ENCODE assay signal across 12 cellular contexts in genomic region chr20:45355209-45355608, GRCh38. TPM values are rescaled to one million over a fixed set of nuclear protein-coding genes. Genes with fewer than 3 reads are reported as not detected.
DNase-seq lines count a peak whose midpoint lies in the region; ATAC-seq, FAIRE-seq and TF ChIP-seq lines count a peak whose summit lies in the region.
"Had no signal": no experiment of that assay in that cellular context is flagged by ENCODE, and none has a peak within 500 bp of the region (broad histone marks: within the 10 kb centered on the region; RNA-seq: fewer than 3 reads in every experiment).

No MANE protein-coding gene starts in this region.

- CTCF ChIA-PET in activated CD4-positive, alpha-beta T cell treated with anti-CD3 and anti-CD28 coated beads, Interleukin-2, amount 10 ng/mL, durations not matched to agents 7 days and 5 days (lab: Charles Lee), result interaction anchor here (1.2 to 2.2 kb wide), 3 partner anchors 20 to 97 kb away, joined by 3 to 13 read pairs (median 4); no protein-coding TSS in a partner anchor

- 36 to 44% methylated on average over 3 of the region's 3 CpGs for WGBS in esophagus, 2 donors

- peaks cover 56% of the 10 kb centered on the region for H3K4me1 Mint-ChIP-seq in activated CD4-positive, alpha-beta T cell treated with anti-CD3 and anti-CD28 coated beads, Interleukin-2, amount 10 ng/mL, durations not matched to agents 7 days and 5 days

- H3K4me1 ChIP-seq in RWPE2 (ENCODE audit: insufficient read depth, poor library complexity, severe bottlenecking) (peaks cover 56% of the 10 kb centered on the region), esophagus (ENCODE audit: control insufficient read depth in 2 of 2, insufficient read depth in 2 of 2, low read length in 1 of 2) (peaks cover 0 to 7% of the 10 kb centered on the region in 2 donors), skeletal muscle tissue (ENCODE audit: control insufficient read depth in 3 of 3, insufficient read depth in 3 of 3, low read length in 3 of 3) (peaks cover 27 to 53% (median 34%) of the 10 kb centered on the region in 3 donors)

- H3K27me3 ChIP-seq in RWPE2 (ENCODE audit: insufficient read depth, poor library complexity, severe bottlenecking) (no peaks in the 10 kb centered on the region), esophagus (ENCODE audit: control insufficient read depth in 1 of 2, insufficient read depth in 2 of 2, low read length in 2 of 2) (no peaks in the 10 kb centered on the region), skeletal muscle tissue (ENCODE audit: control insufficient read depth in 3 of 3, insufficient read depth in 3 of 3, low read length in 3 of 3) (no peaks in the 10 kb centered on the region), WERI-Rb-1 (ENCODE audit: insufficient read depth, low read depth, severe bottlenecking) (no peaks in the 10 kb centered on the region)

- peak overlapping the region in 1 of 3 donors; percentile 29 for H3K9ac ChIP-seq in skeletal muscle tissue (ENCODE audit: low read depth in 1 of 3, low read length in 3 of 3)

- no peaks in the 10 kb centered on the region for H3K27me3 Mint-ChIP-seq in activated CD4-positive, alpha-beta T cell treated with anti-CD3 and anti-CD28 coated beads, Interleukin-2, amount 10 ng/mL, durations not matched to agents 7 days and 5 days

- H3K36me3 Mint-ChIP-seq in activated CD4-positive, alpha-beta T cell treated with anti-CD3 and anti-CD28 coated beads, Interleukin-2, amount 10 ng/mL, durations not matched to agents 7 days and 5 days (ENCODE audit: low read depth), result no peaks in the 10 kb centered on the region

- no peak for FAIRE-seq in frontal cortex (lab: Jason Lieb, UNC)

- H3K27ac ChIP-seq in RWPE2 (ENCODE audit: poor library complexity, severe bottlenecking) (peak overlapping the region; percentile 91), esophagus (ENCODE audit: low read depth in 2 of 2, low read length in 1 of 2) (peak overlapping the region; percentile 16 to 40), skeletal muscle tissue (ENCODE audit: low read depth, low read length) (peak overlapping the region; percentile 61), WERI-Rb-1 (no peak overlapping the region)
- H3K27ac ChIP-seq: coronary artery had no signal

- H3K36me3 ChIP-seq in RWPE2 (ENCODE audit: low read depth) (no peaks in the 10 kb centered on the region), esophagus (ENCODE audit: control insufficient read depth in 2 of 2, insufficient read depth in 2 of 2, low read length in 1 of 2) (no peaks in the 10 kb centered on the region), skeletal muscle tissue (ENCODE audit: control insufficient read depth in 3 of 3, insufficient read depth in 3 of 3, low read length in 3 of 3) (no peaks in the 10 kb centered on the region), WERI-Rb-1 (no peaks in the 10 kb centered on the region)

- H3K9me3 ChIP-seq in RWPE2 (ENCODE audit: severe bottlenecking) (no peaks in the 10 kb centered on the region), esophagus (ENCODE audit: control insufficient read depth in 2 of 2, insufficient read depth in 1 of 2, low read depth in 1 of 2, low read length in 1 of 2) (no peaks in the 10 kb centered on the region), skeletal muscle tissue (ENCODE audit: control insufficient read depth in 3 of 3, low read length in 3 of 3) (no peaks in the 10 kb centered on the region), WERI-Rb-1 (ENCODE audit: severe bottlenecking) (no peaks in the 10 kb centered on the region)

- H3K4me3 ChIP-seq in RWPE2 (ENCODE audit: severe bottlenecking) (no peak overlapping the region), esophagus (ENCODE audit: low read depth in 1 of 2, low read length in 2 of 2) (no peak overlapping the region), skeletal muscle tissue (ENCODE audit: low read length in 3 of 3) (no peak overlapping the region), WERI-Rb-1 (ENCODE audit: low read depth, low read length) (no peak overlapping the region)
- H3K4me3 ChIP-seq: coronary artery had no signal

- TF ChIP-seq CTCF in RWPE2 (IDR thresholded peaks at IDR 0.05; ENCODE audit: poor library complexity, severe bottlenecking) (no peak), WERI-Rb-1 (IDR thresholded peaks at IDR 0.05; ENCODE audit: low read depth, low read length) (no peak)

- peak; percentile 35 for ATAC-seq in RWPE2 (ENCODE audit: low read depth)

- POLR2A ChIA-PET in activated CD4-positive, alpha-beta T cell treated with anti-CD3 and anti-CD28 coated beads, Interleukin-2, amount 10 ng/mL, durations not matched to agents 7 days and 5 days (lab: Charles Lee), result no interaction called here

- no peaks in the 10 kb centered on the region for H3K9me3 Mint-ChIP-seq in activated CD4-positive, alpha-beta T cell treated with anti-CD3 and anti-CD28 coated beads, Interleukin-2, amount 10 ng/mL, durations not matched to agents 7 days and 5 days

- peak overlapping the region; percentile 76 for H3K27ac Mint-ChIP-seq in activated CD4-positive, alpha-beta T cell treated with anti-CD3 and anti-CD28 coated beads, Interleukin-2, amount 10 ng/mL, durations not matched to agents 7 days and 5 days

- no peak overlapping the region for H3K4me3 Mint-ChIP-seq in activated CD4-positive, alpha-beta T cell treated with anti-CD3 and anti-CD28 coated beads, Interleukin-2, amount 10 ng/mL, durations not matched to agents 7 days and 5 days

- no peak for DNase-seq in activated CD4-positive, alpha-beta T cell treated with anti-CD3 and anti-CD28 coated beads, Interleukin-2, amount 10 ng/mL, durations not matched to agents 7 days and 5 days
- no peak for DNase-seq in activated CD4-positive, alpha-beta T cell treated with anti-CD3 and anti-CD28 coated beads, Interleukin-2, amount 50 U/mL, for 1 hour
- DNase-seq in RWPE2 (ENCODE audit: low spot score) (no peak), NOMO-1 (lab: John Stamatoyannopoulos, UW; ENCODE audit: unreplicated experiment in 2 of 2) (no peak), frontal cortex (ENCODE audit: low spot score in 2 of 2) (no peak), WERI-Rb-1 (no peak)
- DNase-seq: NCI-H187 treated with DMSO at 0.1 percent for 48 hours had no signal

RNA-seq across cellular contexts. Expression of gene SDC4, which starts 7.0 kb away (rescaled TPM):
- total RNA-seq in activated CD4-positive, alpha-beta T cell treated with anti-CD3 and anti-CD28 coated beads, Interleukin-2, amount 10 ng/mL, durations not matched to agents 7 days and 5 days, result 1 to 10 TPM; 7.5 to 8.1 TPM
- 10 to 100 TPM; 49.4 to 64.6 TPM for polyA plus RNA-seq in esophagus
- 4.2 TPM for total RNA-seq in skeletal muscle tissue
- total RNA-seq in frontal cortex, result 0.82 TPM

RNA-seq across cellular contexts. Expression of gene SYS1, which starts 7.7 kb away (rescaled TPM):
- 10 to 100 TPM; 23.9 to 25.6 TPM for total RNA-seq in activated CD4-positive, alpha-beta T cell treated with anti-CD3 and anti-CD28 coated beads, Interleukin-2, amount 10 ng/mL, durations not matched to agents 7 days and 5 days
- polyA plus RNA-seq in esophagus, result 10 to 100 TPM in 1 of 2 donors, 1 to 10 TPM in 1; 8.4 to 16.5 TPM
- total RNA-seq in skeletal muscle tissue, result 13.6 TPM
- total RNA-seq in frontal cortex, result 25.7 TPM

RNA-seq across cellular contexts. Expression of gene TP53TG5, which starts 22.9 kb away (rescaled TPM):
- total RNA-seq in activated CD4-positive, alpha-beta T cell treated with anti-CD3 and anti-CD28 coated beads, Interleukin-2, amount 10 ng/mL, durations not matched to agents 7 days and 5 days, result not detected
- polyA plus RNA-seq in esophagus, result under 1 TPM in 1 of 2 donors, not detected in 1; 0.13 TPM
- not detected for total RNA-seq in skeletal muscle tissue
- not detected for total RNA-seq in frontal cortex
- total RNA-seq: mesenteric fat pad had no signal
- polyA plus RNA-seq: BJ had no signal

RNA-seq across cellular contexts. Expression of gene MATN4, which starts 47.1 kb away (rescaled TPM):
- under 1 TPM; 0.17 to 0.25 TPM for total RNA-seq in activated CD4-positive, alpha-beta T cell treated with anti-CD3 and anti-CD28 coated beads, Interleukin-2, amount 10 ng/mL, durations not matched to agents 7 days and 5 days
- under 1 TPM; 0.08 TPM for polyA plus RNA-seq in esophagus
- total RNA-seq in skeletal muscle tissue (0.52 TPM), frontal cortex (under 0.01 TPM)
- total RNA-seq: mesenteric fat pad had no signal

RNA-seq across cellular contexts. Expression of gene RBPJL, which starts 48.6 kb away (rescaled TPM):
- total RNA-seq in activated CD4-positive, alpha-beta T cell treated with anti-CD3 and anti-CD28 coated beads, Interleukin-2, amount 10 ng/mL, durations not matched to agents 7 days and 5 days, result not detected
- polyA plus RNA-seq in esophagus, result under 1 TPM; 0.04 TPM
- total RNA-seq in skeletal muscle tissue (not detected), frontal cortex (not detected)
- total RNA-seq: mesenteric fat pad had no signal
- polyA plus RNA-seq: BJ had no signal
